Comparison of ENCODE assay signal across 9 cellular contexts in genomic region chr5:19987594-19988345, GRCh38. TPM values are rescaled to one million over a fixed set of nuclear protein-coding genes. Genes with fewer than 3 reads are reported as not detected.
A peak's percentile ranks its signal among the peaks of the same experiment; 100 is the strongest.
DNase-seq lines count a peak whose midpoint lies in the region; ATAC-seq and TF ChIP-seq lines count a peak whose summit lies in the region.
"Had no signal": no experiment of that assay in that cellular context is flagged by ENCODE, and none has a peak within 500 bp of the region (broad histone marks: within the 10 kb centered on the region; RNA-seq: fewer than 3 reads in every experiment).

CDH18 (minus strand) TSS chr5:19988200; CDS start chr5:19838986, 149,214 bp downstream.

- H3K27me3 Mint-ChIP-seq in naive thymus-derived CD4-positive, alpha-beta T cell: peaks cover 0 to 5% (median 0%) of the 10 kb centered on the region in 5 donors
- H3K27me3 Mint-ChIP-seq: activated B cell treated with CpG ODN at 0.5 μM for 24 hours had no signal

- no peaks in the 10 kb centered on the region for H3K9me3 ChIP-seq in HUES64 (ENCODE audit: insufficient read depth, low read depth, low read length)
- H3K9me3 ChIP-seq in prostate gland: no peaks in the 10 kb centered on the region
- no peaks in the 10 kb centered on the region for H3K9me3 ChIP-seq in effector memory CD4-positive, alpha-beta T cell (ENCODE audit: control insufficient read depth, low read length)
- H3K9me3 ChIP-seq in naive thymus-derived CD4-positive, alpha-beta T cell (ENCODE audit: control insufficient read depth in 2 of 3, low read length in 3 of 3): no peaks in the 10 kb centered on the region

- CTCF ChIA-PET in naive thymus-derived CD4-positive, alpha-beta T cell (lab: Charles Lee): no interaction called here

- H3K36me3 ChIP-seq in HUES64 (ENCODE audit: insufficient read depth, low read length) (no peaks in the 10 kb centered on the region), prostate gland (no peaks in the 10 kb centered on the region)
- H3K36me3 ChIP-seq in effector memory CD4-positive, alpha-beta T cell (ENCODE audit: control insufficient read depth, insufficient read depth, low read length): no peaks in the 10 kb centered on the region
- H3K36me3 ChIP-seq in naive thymus-derived CD4-positive, alpha-beta T cell (ENCODE audit: control insufficient read depth in 2 of 3, insufficient read depth in 3 of 3, low read length in 3 of 3): no peaks in the 10 kb centered on the region

- in situ Hi-C loops in ACHN (cut with HindIII; ENCODE audit: low pct_ligation_motif_present, low pct_unique_long_range_greater_than_20kb, low sequenced_read_pairs): no loop called here

- H3K9me3 Mint-ChIP-seq in naive thymus-derived CD4-positive, alpha-beta T cell: peaks cover 0 to 12% (median 4%) of the 10 kb centered on the region in 11 donors
- H3K9me3 Mint-ChIP-seq: activated B cell treated with CpG ODN at 0.5 μM for 24 hours had no signal

- 16% methylated on average over 24 of the region's 25 CpGs for WGBS in HUES64
- WGBS in prostate gland: 7% methylated on average over 25 of the region's 25 CpGs

- no peak for ATAC-seq in naive thymus-derived CD4-positive, alpha-beta T cell

- H3K4me3 Mint-ChIP-seq in naive thymus-derived CD4-positive, alpha-beta T cell: no peak within 1 kb of the TSS
- H3K4me3 Mint-ChIP-seq: activated B cell treated with CpG ODN at 0.5 μM for 24 hours had no signal

- TF ChIP-seq POLR2A in prostate gland (IDR thresholded peaks at IDR 0.05): no peak

- POLR2A ChIA-PET in naive thymus-derived CD4-positive, alpha-beta T cell (lab: Charles Lee): no interaction called here

- peaks cover 39% of the 10 kb centered on the region for H3K27me3 ChIP-seq in HUES64 (ENCODE audit: insufficient read depth, low read length)
- H3K27me3 ChIP-seq in prostate gland (replicated peaks; ENCODE audit: insufficient read depth): no peaks in the 10 kb centered on the region
- H3K27me3 ChIP-seq in effector memory CD4-positive, alpha-beta T cell (replicated peaks; ENCODE audit: control insufficient read depth, insufficient read depth, low read length, poor library complexity, severe bottlenecking): no peaks in the 10 kb centered on the region
- no peaks in the 10 kb centered on the region for H3K27me3 ChIP-seq in naive thymus-derived CD4-positive, alpha-beta T cell (ENCODE audit: control insufficient read depth in 2 of 2, insufficient read depth in 2 of 2, low read length in 2 of 2)

- no peaks in the 10 kb centered on the region for H3K4me1 Mint-ChIP-seq in naive thymus-derived CD4-positive, alpha-beta T cell
- H3K4me1 Mint-ChIP-seq: activated B cell treated with CpG ODN at 0.5 μM for 24 hours had no signal

- H3K27ac ChIP-seq in HUES64 (ENCODE audit: low read depth, low read length) (no peak within 1 kb of the TSS), prostate gland (no peak within 1 kb of the TSS)
- H3K27ac ChIP-seq in effector memory CD4-positive, alpha-beta T cell (ENCODE audit: insufficient read depth, low read length, poor library complexity, severe bottlenecking): no peak within 1 kb of the TSS
- no peak within 1 kb of the TSS for H3K27ac ChIP-seq in naive thymus-derived CD4-positive, alpha-beta T cell (ENCODE audit: low read depth, low read length)

- peak; percentile 63 for DNase-seq in ACHN
- peak; percentile 36 for DNase-seq in SW480 (ENCODE audit: low spot score)
- peak; percentile 59 to 94 (median 83) for DNase-seq in head of caudate nucleus
- DNase-seq in prostate gland (ENCODE audit: low spot score): peak; percentile 6
- no peak for DNase-seq in effector memory CD4-positive, alpha-beta T cell
- DNase-seq in naive thymus-derived CD4-positive, alpha-beta T cell: no peak
- no peak for DNase-seq in NK-92 (lab: John Stamatoyannopoulos, UW; ENCODE audit: unreplicated experiment)
- DNase-seq: activated B cell treated with CpG ODN at 0.5 μM for 24 hours had no signal

- no peak for TF ChIP-seq CTCF in prostate gland (IDR thresholded peaks at IDR 0.05)

- intact Hi-C loops in head of caudate nucleus (cut with DNase I): no loop called here
- intact Hi-C loops in prostate gland (cut with DNase I): no loop called here
- intact Hi-C loops in naive thymus-derived CD4-positive, alpha-beta T cell (cut with micrococcal nuclease): no loop called here

- H3K4me3 ChIP-seq in HUES64 (ENCODE audit: low read length): peak within 1 kb of the TSS; percentile 58
- H3K4me3 ChIP-seq in prostate gland: peak within 1 kb of the TSS in 1 of 2 donors; percentile 4
- no peak within 1 kb of the TSS for H3K4me3 ChIP-seq in effector memory CD4-positive, alpha-beta T cell (ENCODE audit: insufficient read depth, low read depth, low read length, poor library complexity, severe bottlenecking)
- H3K4me3 ChIP-seq in naive thymus-derived CD4-positive, alpha-beta T cell (ENCODE audit: low read length): no peak within 1 kb of the TSS

- H3K4me1 ChIP-seq in HUES64 (ENCODE audit: insufficient read depth, low read length) (no peaks in the 10 kb centered on the region), prostate gland (replicated peaks) (no peaks in the 10 kb centered on the region)
- no peaks in the 10 kb centered on the region for H3K4me1 ChIP-seq in effector memory CD4-positive, alpha-beta T cell (ENCODE audit: control insufficient read depth, insufficient read depth, low read length, poor library complexity, severe bottlenecking)
- no peaks in the 10 kb centered on the region for H3K4me1 ChIP-seq in naive thymus-derived CD4-positive, alpha-beta T cell (ENCODE audit: control insufficient read depth in 2 of 2, insufficient read depth in 2 of 2, low read length in 2 of 2)

- H3K27ac Mint-ChIP-seq in naive thymus-derived CD4-positive, alpha-beta T cell: no peak within 1 kb of the TSS
- H3K27ac Mint-ChIP-seq: activated B cell treated with CpG ODN at 0.5 μM for 24 hours had no signal

- no peaks in the 10 kb centered on the region for H3K36me3 Mint-ChIP-seq in naive thymus-derived CD4-positive, alpha-beta T cell

- no peak within 1 kb of the TSS; the same call in 1 of the 2 replicates for H3K9ac ChIP-seq in HUES64 (ENCODE audit: low read depth, low read length)

RNA-seq across cellular contexts. Expression of gene CDH18, which starts in this region (rescaled TPM):
- 0.40 TPM for polyA plus RNA-seq in HUES64 (2013, experiment 1 of 2)
- 1.0 TPM for polyA plus RNA-seq in HUES64 (2013, experiment 2 of 2)
- total RNA-seq in prostate gland: 1 to 10 TPM in 1 of 2 donors, not detected in 1; 1.2 TPM
- total RNA-seq in naive thymus-derived CD4-positive, alpha-beta T cell: not detected
- polyA plus RNA-seq in naive thymus-derived CD4-positive, alpha-beta T cell: not detected
- total RNA-seq: activated B cell treated with CpG ODN at 0.5 μM for 24 hours had no signal

Comparison
In these comparisons a context has a peak if more than half of its experiments do, and no peak if none do; other contexts are left out.
1. DNase-seq: peak in ACHN (single experiment), SW480 (single experiment), head of caudate nucleus (42 of 42) and prostate gland (single experiment); none in effector memory CD4-positive, alpha-beta T cell (0 of 3), naive thymus-derived CD4-positive, alpha-beta T cell (0 of 9) and NK-92 (single experiment).